In genomic region chr22:38454011-38454360, GRCh38 we compare ENCODE assay signal across 15 cellular contexts. TPM values are rescaled to one million over a fixed set of nuclear protein-coding genes. Genes with fewer than 3 reads are reported as not detected.
DNase-seq lines count a peak whose midpoint lies in the region; ATAC-seq, FAIRE-seq and TF ChIP-seq lines count a peak whose summit lies in the region.
"Had no signal": no experiment of that assay in that cellular context is flagged by ENCODE, and none has a peak within 500 bp of the region (broad histone marks: within the 10 kb centered on the region; RNA-seq: fewer than 3 reads in every experiment).

No MANE protein-coding gene starts in this region.

- TF ChIP-seq EP300 in H1 (IDR thresholded peaks at IDR 0.05; ENCODE audit: borderline replicate concordance in 1 of 2, low read depth in 2 of 2, low read length in 2 of 2) = no peak

- H3K79me2 ChIP-seq in H1 (ENCODE audit: control insufficient read depth in 1 of 2, insufficient read depth in 2 of 2, low read length in 2 of 2) = no peaks in the 10 kb centered on the region

- H3K4me3 ChIP-seq in H1 (ENCODE audit: extremely low read depth in 1 of 4, insufficient read depth in 2 of 4, low read depth in 3 of 4, low read length in 4 of 4) = peak overlapping the region in 1 of 4 experiments; percentile 62; a peak in 1 of 8 replicates

- no peak for TF ChIP-seq POLR2A in H1 (IDR thresholded peaks at IDR 0.05; ENCODE audit: control extremely low read depth in 1 of 2, low read depth in 2 of 2, low read length in 2 of 2)

- H2AK5ac ChIP-seq in H1 (ENCODE audit: low read depth, low read length) = peak overlapping the region; percentile 65; the same call in 1 of the 2 replicates

- H2BK5ac ChIP-seq in H1 (ENCODE audit: low read depth, low read length) = no peak overlapping the region

- H3K27ac ChIP-seq in H1 (ENCODE audit: low read depth, low read length) = no peak overlapping the region
- H3K27ac ChIP-seq: prostate gland, upper lobe of left lung had no signal

- no peak for FAIRE-seq in H1 (lab: Jason Lieb, UNC)

- peak overlapping the region; percentile 64 to 65; a peak in 3 of 4 replicates for H3K4me2 ChIP-seq in H1 (ENCODE audit: insufficient read depth in 1 of 2, low read depth in 2 of 2, low read length in 2 of 2)

- no peak overlapping the region for H4K8ac ChIP-seq in H1 (ENCODE audit: extremely low read depth, insufficient read depth, low read length)

- H3K14ac ChIP-seq in H1 (ENCODE audit: insufficient read length) = no peak overlapping the region

- ATAC-seq in activated naive CD4-positive, alpha-beta T cell treated with anti-CD3 and anti-CD28 coated beads, Interleukin-2, amount 50 U/mL, for 72 hours = no peak
- no peak for ATAC-seq in stimulated activated effector memory CD8-positive, alpha-beta T cell treated with anti-CD3 and anti-CD28 coated beads, Interleukin-12 subunit alpha, Interleukin-12 subunit beta, amount 100 ng/mL, for 72 hours

- no peaks in the 10 kb centered on the region; a peak in 1 of 8 replicates for H3K36me3 ChIP-seq in H1 (ENCODE audit: control insufficient read depth in 2 of 4, insufficient read depth in 4 of 4, low read length in 3 of 4)
- H3K36me3 ChIP-seq: prostate gland, upper lobe of left lung had no signal

- no peaks in the 10 kb centered on the region for H3K79me1 ChIP-seq in H1 (ENCODE audit: low read depth, low read length)

- TF ChIP-seq RAD21 in H1 (IDR thresholded peaks at IDR 0.05 in 1 of 2, conservative IDR thresholded peaks at IDR 0.05 in 1 of 2; ENCODE audit: low read depth in 2 of 2, low read length in 2 of 2) = no peak

- no peak overlapping the region for H3K27ac Mint-ChIP-seq in activated naive CD4-positive, alpha-beta T cell treated with anti-CD3 and anti-CD28 coated beads, Interleukin-2, amount 50 U/mL, for 24 hours
- H3K27ac Mint-ChIP-seq in activated naive CD4-positive, alpha-beta T cell treated with anti-CD3 and anti-CD28 coated beads, Interleukin-2, amount 50 U/mL, for 72 hours = no peak overlapping the region
- H3K27ac Mint-ChIP-seq in stimulated activated effector memory CD8-positive, alpha-beta T cell treated with anti-CD3 and anti-CD28 coated beads, Interleukin-12 subunit alpha, Interleukin-12 subunit beta, amount 100 ng/mL, for 72 hours = no peak overlapping the region

- no peak for DNase-seq in activated naive CD4-positive, alpha-beta T cell treated with anti-CD3 and anti-CD28 coated beads, Interleukin-2, amount 50 U/mL, for 72 hours (ENCODE audit: low spot score in 2 of 2)
- peak; percentile 41 for DNase-seq in RPMI8226
- DNase-seq in H1 (ENCODE audit: low read depth in 1 of 2, low spot score in 2 of 2) = no peak
- DNase-seq in stimulated activated effector memory CD8-positive, alpha-beta T cell treated with anti-CD3 and anti-CD28 coated beads, Interleukin-12 subunit alpha, Interleukin-12 subunit beta, amount 100 ng/mL, for 72 hours (ENCODE audit: low spot score in 2 of 2) = no peak
- no peak for DNase-seq in GM20000 (ENCODE audit: low spot score)
- DNase-seq in OCI-M2 (lab: John Stamatoyannopoulos, UW; ENCODE audit: unreplicated experiment) = no peak
- DNase-seq in cerebellum (ENCODE audit: low spot score) = no peak
- DNase-seq: activated naive CD4-positive, alpha-beta T cell treated with Interleukin-2 at 50 U/mL for 16 hours; DND-41; NCI-H1417 treated with DMSO at 0.1 percent for 48 hours; T-helper 9 cell; upper lobe of left lung had no signal

- no peak overlapping the region for H3K23ac ChIP-seq in H1 (ENCODE audit: insufficient read length)

- no peak overlapping the region for H2BK120ac ChIP-seq in H1 (replicated peaks; ENCODE audit: low read depth, low read length)

- POLR2A ChIA-PET in H1 (lab: Charles Lee; ENCODE audit: partially characterized antibody) = interaction anchor here (1.0 to 1.4 kb wide), 3 partner anchors 17 to 110 kb away, joined by 3 to 4 read pairs (median 3); no protein-coding TSS in a partner anchor

- H3K27me3 Mint-ChIP-seq in activated naive CD4-positive, alpha-beta T cell treated with anti-CD3 and anti-CD28 coated beads, Interleukin-2, amount 50 U/mL, for 24 hours = peaks cover 39% of the 10 kb centered on the region

- no peaks in the 10 kb centered on the region for H3K36me3 Mint-ChIP-seq in activated naive CD4-positive, alpha-beta T cell treated with anti-CD3 and anti-CD28 coated beads, Interleukin-2, amount 50 U/mL, for 24 hours
- peaks cover 0 to 5% of the 10 kb centered on the region in 2 donors for H3K36me3 Mint-ChIP-seq in activated naive CD4-positive, alpha-beta T cell treated with anti-CD3 and anti-CD28 coated beads, Interleukin-2, amount 50 U/mL, for 72 hours
- H3K36me3 Mint-ChIP-seq in stimulated activated effector memory CD8-positive, alpha-beta T cell treated with anti-CD3 and anti-CD28 coated beads, Interleukin-12 subunit alpha, Interleukin-12 subunit beta, amount 100 ng/mL, for 72 hours = no peaks in the 10 kb centered on the region

- CTCF ChIA-PET in H1 (lab: Charles Lee; ENCODE audit: partially characterized antibody) = interaction anchor here (0.9 to 2.5 kb wide), 5 partner anchors 12 to 118 kb away, joined by 3 to 9 read pairs (median 4); no protein-coding TSS in a partner anchor

- no peak overlapping the region for H3K56ac ChIP-seq in H1 (replicated peaks; ENCODE audit: insufficient read length, low read depth, low read length)

- WGBS in H1 (ENCODE audit: extremely low coverage in 1 of 2, insufficient coverage in 1 of 2, insufficient read length in 1 of 2, insufficient replicate concordance in 2 of 2, low coverage in 1 of 2, low lambda C conversion rate in 2 of 2, missing lambda C conversion rate in 1 of 2), 2 experiments = 57% methylated on average over 3 of the region's 3 CpGs; no CpG with 5 or more reads in 1 of the 2 experiments

- no peak overlapping the region for H3K4ac ChIP-seq in H1 (replicated peaks; ENCODE audit: insufficient read length, low read depth, low read length)

- no peak overlapping the region for H4K5ac ChIP-seq in H1 (ENCODE audit: insufficient read length, low read depth, low read length)

- no peak overlapping the region for H3K18ac ChIP-seq in H1 (ENCODE audit: extremely low read depth, low read length)

- H3K4me3 Mint-ChIP-seq in activated naive CD4-positive, alpha-beta T cell treated with anti-CD3 and anti-CD28 coated beads, Interleukin-2, amount 50 U/mL, for 24 hours = peak overlapping the region; percentile 82
- H3K4me3 Mint-ChIP-seq in stimulated activated effector memory CD8-positive, alpha-beta T cell treated with anti-CD3 and anti-CD28 coated beads, Interleukin-12 subunit alpha, Interleukin-12 subunit beta, amount 100 ng/mL, for 72 hours = peak overlapping the region; percentile 55

- no peak overlapping the region for H3K9ac ChIP-seq in H1 (replicated peaks in 1 of 4; ENCODE audit: extremely low read depth in 1 of 4, low read depth in 3 of 4, low read length in 3 of 4)

- H3K27me3 ChIP-seq in H1 (replicated peaks in 1 of 4; ENCODE audit: control insufficient read depth in 3 of 4, extremely low read depth in 1 of 4, insufficient read depth in 3 of 4, low read length in 3 of 4) = peaks cover 15 to 42% (median 34%) of the 10 kb centered on the region in 4 experiments

- H4K20me1 ChIP-seq in H1 (replicated peaks in 1 of 2; ENCODE audit: control insufficient read depth in 1 of 2, insufficient read depth in 2 of 2, low read length in 2 of 2) = peaks cover 5 to 10% of the 10 kb centered on the region in 2 experiments

- no peak overlapping the region for H4K91ac ChIP-seq in H1 (replicated peaks; ENCODE audit: insufficient read length, low read length)

- no peaks in the 10 kb centered on the region for H3K9me3 ChIP-seq in H1 (ENCODE audit: insufficient read depth in 2 of 2, low read depth in 1 of 2, low read length in 1 of 2)
- H3K9me3 ChIP-seq: prostate gland, upper lobe of left lung had no signal

- H3K4me1 ChIP-seq in H1 (replicated peaks in 1 of 4; ENCODE audit: control insufficient read depth in 3 of 4, insufficient read depth in 4 of 4, low read length in 3 of 4) = peaks cover 0 to 18% (median 9%) of the 10 kb centered on the region in 4 experiments; a peak in 6 of 7 replicates
- H3K4me1 ChIP-seq: prostate gland had no signal

- H2AFZ ChIP-seq in H1 (ENCODE audit: low read length) = no peak overlapping the region

- TF ChIP-seq CTCF in H1 (IDR thresholded peaks at IDR 0.05; ENCODE audit: control extremely low read depth in 1 of 3, insufficient read depth in 1 of 3, low read depth in 1 of 3, low read length in 3 of 3) = no peak
- no peak for TF ChIP-seq CTCF in GM20000 (IDR thresholded peaks at IDR 0.05; ENCODE audit: extremely low read depth, missing control alignments)

- H3K9me3 Mint-ChIP-seq in activated naive CD4-positive, alpha-beta T cell treated with anti-CD3 and anti-CD28 coated beads, Interleukin-2, amount 50 U/mL, for 24 hours = no peaks in the 10 kb centered on the region
- no peaks in the 10 kb centered on the region for H3K9me3 Mint-ChIP-seq in activated naive CD4-positive, alpha-beta T cell treated with anti-CD3 and anti-CD28 coated beads, Interleukin-2, amount 50 U/mL, for 72 hours
- H3K9me3 Mint-ChIP-seq in stimulated activated effector memory CD8-positive, alpha-beta T cell treated with anti-CD3 and anti-CD28 coated beads, Interleukin-12 subunit alpha, Interleukin-12 subunit beta, amount 100 ng/mL, for 72 hours = no peaks in the 10 kb centered on the region

- H2BK15ac ChIP-seq in H1 (ENCODE audit: low read length) = no peak overlapping the region

- peak overlapping the region; percentile 68; the same call in 1 of the 2 replicates for H2BK12ac ChIP-seq in H1 (ENCODE audit: low read depth, low read length)

- no peak overlapping the region for H2BK20ac ChIP-seq in H1 (ENCODE audit: low read length)

- peaks cover 17% of the 10 kb centered on the region; the same call in 1 of the 2 replicates for H3K23me2 ChIP-seq in H1 (ENCODE audit: low read depth, low read length)

- peaks cover 15% of the 10 kb centered on the region for H3K4me1 Mint-ChIP-seq in activated naive CD4-positive, alpha-beta T cell treated with anti-CD3 and anti-CD28 coated beads, Interleukin-2, amount 50 U/mL, for 24 hours
- H3K4me1 Mint-ChIP-seq in stimulated activated effector memory CD8-positive, alpha-beta T cell treated with anti-CD3 and anti-CD28 coated beads, Interleukin-12 subunit alpha, Interleukin-12 subunit beta, amount 100 ng/mL, for 72 hours = peaks cover 19% of the 10 kb centered on the region

RNA-seq across cellular contexts. Expression of gene KCNJ4, which starts 1.0 kb away (rescaled TPM):
- total RNA-seq in activated naive CD4-positive, alpha-beta T cell treated with anti-CD3 and anti-CD28 coated beads, Interleukin-2, amount 50 U/mL, for 72 hours = not detected
- 2.2 and 2.3 TPM in 2 replicates for total RNA-seq in H1 (2021; fragmentation: NEBNext Ultra II Directional; extraction: Animal tissue kit (Norgen Biotek cat#: 25700))
- polyA plus RNA-seq in H1 (2011; rRNA removed) = 1.4 TPM in 2 replicates
- polyA plus RNA-seq in H1 (2011; cell fraction: cytosol; rRNA removed) = 1.3 TPM
- polyA plus RNA-seq in H1 (2011; cell fraction: nucleus; rRNA removed) = 1.2 TPM
- polyA plus RNA-seq in H1 (2012, experiment 1 of 2) = 1.0 to 3.7 TPM (median 2.6 TPM) in 4 replicates
- polyA plus RNA-seq in H1 (2012, experiment 2 of 2) = 1.2 TPM
- 1.2 TPM for polyA plus RNA-seq in H1 (2013, experiment 1 of 2)
- polyA plus RNA-seq in H1 (2013, experiment 2 of 2) = 1.3 TPM
- 0.41 TPM in 2 replicates for polyA minus RNA-seq in H1 (2011; rRNA and poly(A)+ RNA removed)
- polyA minus RNA-seq in H1 (2011; cell fraction: cytosol; rRNA and poly(A)+ RNA removed) = 1.8 TPM
- not detected for polyA minus RNA-seq in H1 (2011; cell fraction: nucleus; rRNA and poly(A)+ RNA removed)
- total RNA-seq in cerebellum = 1.00 TPM
- total RNA-seq: mesenteric fat pad, upper lobe of left lung had no signal

RNA-seq across cellular contexts. Expression of gene KDELR3, which starts 13.9 kb away (rescaled TPM):
- total RNA-seq in activated naive CD4-positive, alpha-beta T cell treated with anti-CD3 and anti-CD28 coated beads, Interleukin-2, amount 50 U/mL, for 72 hours = under 1 TPM; 0.59 to 0.89 TPM
- 7.8 and 7.9 TPM in 2 replicates for total RNA-seq in H1 (2021; fragmentation: NEBNext Ultra II Directional; extraction: Animal tissue kit (Norgen Biotek cat#: 25700))
- 8.0 and 13.0 TPM in 2 replicates for polyA plus RNA-seq in H1 (2011; rRNA removed)
- 7.9 TPM for polyA plus RNA-seq in H1 (2011; cell fraction: cytosol; rRNA removed)
- polyA plus RNA-seq in H1 (2011; cell fraction: nucleus; rRNA removed) = 4.4 TPM
- 6.7 to 7.7 TPM (median 7.3 TPM) in 4 replicates for polyA plus RNA-seq in H1 (2012, experiment 1 of 2)
- polyA plus RNA-seq in H1 (2012, experiment 2 of 2) = 4.7 TPM
- 14.5 TPM for polyA plus RNA-seq in H1 (2013, experiment 1 of 2)
- 19.3 TPM for polyA plus RNA-seq in H1 (2013, experiment 2 of 2)
- polyA minus RNA-seq in H1 (2011; rRNA and poly(A)+ RNA removed) = 7.5 and 13.4 TPM in 2 replicates
- polyA minus RNA-seq in H1 (2011; cell fraction: cytosol; rRNA and poly(A)+ RNA removed) = 3.1 TPM
- polyA minus RNA-seq in H1 (2011; cell fraction: nucleus; rRNA and poly(A)+ RNA removed) = 4.7 TPM
- total RNA-seq in cerebellum = 1.5 TPM

RNA-seq across cellular contexts. Expression of gene DDX17, which starts 52.1 kb away (rescaled TPM):
- 100 to 1,000 TPM; 382 to 415 TPM for total RNA-seq in activated naive CD4-positive, alpha-beta T cell treated with anti-CD3 and anti-CD28 coated beads, Interleukin-2, amount 50 U/mL, for 72 hours
- total RNA-seq in H1 (2021; fragmentation: NEBNext Ultra II Directional; extraction: Animal tissue kit (Norgen Biotek cat#: 25700)) = 441 and 448 TPM in 2 replicates
- polyA plus RNA-seq in H1 (2011; rRNA removed) = 437 and 698 TPM in 2 replicates
- polyA plus RNA-seq in H1 (2011; cell fraction: cytosol; rRNA removed) = 503 TPM
- 1,685 TPM for polyA plus RNA-seq in H1 (2011; cell fraction: nucleus; rRNA removed)
- polyA plus RNA-seq in H1 (2012, experiment 1 of 2) = 247 to 297 TPM (median 278 TPM) in 4 replicates
- polyA plus RNA-seq in H1 (2012, experiment 2 of 2) = 43.0 TPM
- 243 TPM for polyA plus RNA-seq in H1 (2013, experiment 1 of 2)
- 214 TPM for polyA plus RNA-seq in H1 (2013, experiment 2 of 2)
- polyA minus RNA-seq in H1 (2011; rRNA and poly(A)+ RNA removed) = 707 and 1,020 TPM in 2 replicates
- polyA minus RNA-seq in H1 (2011; cell fraction: cytosol; rRNA and poly(A)+ RNA removed) = 330 TPM
- 755 TPM for polyA minus RNA-seq in H1 (2011; cell fraction: nucleus; rRNA and poly(A)+ RNA removed)
- 967 TPM for total RNA-seq in cerebellum
